In genomic region chr10:94274142-94274787, GRCh38 we compare ENCODE assay signal across 17 cellular contexts.
DNase-seq lines count a peak whose midpoint lies in the region; ATAC-seq, FAIRE-seq and TF ChIP-seq lines count a peak whose summit lies in the region.
"Had no signal": no experiment of that assay in that cellular context is flagged by ENCODE, and none has a peak within 500 bp of the region (broad histone marks: within the 10 kb centered on the region; RNA-seq: fewer than 3 reads in every experiment).

No MANE protein-coding gene starts in this region.

- 44 to 49% methylated on average over 6 of the region's 6 CpGs for WGBS in heart right ventricle, 2 donors

- no peaks in the 10 kb centered on the region for H3K36me3 ChIP-seq in bronchial epithelial cell (ENCODE audit: control insufficient read depth, insufficient read depth, low read length)
- peaks cover 0 to 69% (median 5%) of the 10 kb centered on the region in 9 donors for H3K36me3 ChIP-seq in heart right ventricle
- H3K36me3 ChIP-seq: prostate gland had no signal

- no peak overlapping the region for H3K4me3 Mint-ChIP-seq in activated T-cell treated with anti-CD3 and anti-CD28 coated beads, Interleukin-2, amount 50 U/mL, for 72 hours
- H3K4me3 Mint-ChIP-seq: CD8-positive, alpha-beta T cell; IgD-negative memory B cell had no signal

- no peaks in the 10 kb centered on the region for H3K4me1 Mint-ChIP-seq in activated T-cell treated with anti-CD3 and anti-CD28 coated beads, Interleukin-2, amount 50 U/mL, for 72 hours (ENCODE audit: low read depth)
- H3K4me1 Mint-ChIP-seq: IgD-negative memory B cell had no signal

- intact Hi-C loops in heart right ventricle (cut with DNase I) (loop anchor here in 1 of 10 donors (5.0 kb wide), 1 partner anchor 197 kb away; no protein-coding TSS in a partner anchor), posterior vena cava (cut with DNase I) (no loop called here)

- no peak overlapping the region for H3K4me3 ChIP-seq in bronchial epithelial cell (ENCODE audit: low read depth, low read length)
- no peak overlapping the region for H3K4me3 ChIP-seq in heart right ventricle
- H3K4me3 ChIP-seq: prostate gland had no signal

- H3K27me3 Mint-ChIP-seq in activated T-cell treated with anti-CD3 and anti-CD28 coated beads, Interleukin-2, amount 50 U/mL, for 72 hours (ENCODE audit: low read depth): peaks cover 5% of the 10 kb centered on the region
- H3K27me3 Mint-ChIP-seq: IgD-negative memory B cell had no signal

- H3K27me3 ChIP-seq in bronchial epithelial cell (ENCODE audit: control insufficient read depth, insufficient read depth, low read length): no peaks in the 10 kb centered on the region
- no peaks in the 10 kb centered on the region for H3K27me3 ChIP-seq in heart right ventricle

- peaks cover 2 to 7% of the 10 kb centered on the region in 2 donors for H3K9me3 Mint-ChIP-seq in activated T-cell treated with anti-CD3 and anti-CD28 coated beads, Interleukin-2, amount 50 U/mL, for 72 hours

- in situ Hi-C loops in KBM-7 (cut with MboI; ENCODE audit: low pct_unique_long_range_greater_than_20kb, low sequenced_read_pairs): no loop called here

- no peak overlapping the region for H3K27ac Mint-ChIP-seq in activated T-cell treated with anti-CD3 and anti-CD28 coated beads, Interleukin-2, amount 50 U/mL, for 72 hours
- H3K27ac Mint-ChIP-seq: CD8-positive, alpha-beta T cell; IgD-negative memory B cell had no signal

- TF ChIP-seq CTCF in bronchial epithelial cell (IDR thresholded peaks at IDR 0.05; ENCODE audit: insufficient read depth, low read length, severe bottlenecking): no peak
- TF ChIP-seq CTCF in heart right ventricle (IDR thresholded peaks at IDR 0.05): no peak

- H3K36me3 Mint-ChIP-seq in activated T-cell treated with anti-CD3 and anti-CD28 coated beads, Interleukin-2, amount 50 U/mL, for 72 hours (ENCODE audit: insufficient read depth in 2 of 2): peaks cover 0 to 5% of the 10 kb centered on the region in 2 donors
- H3K36me3 Mint-ChIP-seq: CD8-positive, alpha-beta T cell had no signal

- ATAC-seq in heart right ventricle: peak; percentile 82 to 96 (median 90)
- no peak for ATAC-seq in activated T-cell treated with anti-CD3 and anti-CD28 coated beads, Interleukin-2, amount 50 U/mL, for 72 hours (replicated peaks in 1 of 2)
- ATAC-seq: CD8-positive, alpha-beta T cell had no signal

- peaks cover 0 to 15% (median 3%) of the 10 kb centered on the region in 11 donors for H3K9me3 ChIP-seq in heart right ventricle
- H3K9me3 ChIP-seq: prostate gland had no signal

- H3K27ac ChIP-seq in heart right ventricle: peak overlapping the region; percentile 2 to 86 (median 70)
- H3K27ac ChIP-seq: prostate gland had no signal

- H3K4me1 ChIP-seq in heart right ventricle: peaks cover 9 to 31% (median 23%) of the 10 kb centered on the region in 9 donors
- H3K4me1 ChIP-seq: prostate gland had no signal

- FAIRE-seq in bronchial epithelial cell (lab: Jason Lieb, UNC): peak; percentile 7

- peak; percentile 17 for DNase-seq in AG08395 (ENCODE audit: low spot score)
- DNase-seq in bronchial epithelial cell (ENCODE audit: low read depth): no peak
- peak; percentile 33 to 53 for DNase-seq in heart right ventricle
- DNase-seq in posterior vena cava (ENCODE audit: low spot score): peak; percentile 84
- DNase-seq in activated T-cell treated with anti-CD3 and anti-CD28 coated beads, Interleukin-2, amount 50 U/mL, for 72 hours: no peak
- no peak for DNase-seq in NCI-H524 (lab: John Stamatoyannopoulos, UW)
- DNase-seq in midbrain (lab: John Stamatoyannopoulos, UW): no peak
- DNase-seq in KBM-7: no peak
- DNase-seq: 8988T; activated gamma-delta T cell; CD8-positive, alpha-beta T cell; central memory CD4-positive, alpha-beta T cell; NCI-H1092 treated with DMSO at 0.1 percent for 48 hours; NCI-H2171 treated with DMSO at 0.1 percent for 48 hours; stimulated activated CD4-positive, alpha-beta T cell treated with anti-CD3 and anti-CD28 coated beads, Interleukin-4, amount 100 ng/mL, for 24 hours had no signal

Comparison
In these comparisons a context has a peak if more than half of its experiments do, and no peak if none do; other contexts are left out.
1. DNase-seq: peak in AG08395 (single experiment), heart right ventricle (2 of 2) and posterior vena cava (single experiment); none in bronchial epithelial cell (single experiment), activated T-cell treated with anti-CD3 and anti-CD28 coated beads, Interleukin-2, amount 50 U/mL, for 72 hours (0 of 2), NCI-H524 (0 of 2), midbrain (single experiment) and KBM-7 (single experiment).
2. ATAC-seq: peak in heart right ventricle (8 of 8); none in activated T-cell treated with anti-CD3 and anti-CD28 coated beads, Interleukin-2, amount 50 U/mL, for 72 hours (0 of 2).